Comparison of ENCODE assay signal across 15 cellular contexts in the genomic region with DNA sequence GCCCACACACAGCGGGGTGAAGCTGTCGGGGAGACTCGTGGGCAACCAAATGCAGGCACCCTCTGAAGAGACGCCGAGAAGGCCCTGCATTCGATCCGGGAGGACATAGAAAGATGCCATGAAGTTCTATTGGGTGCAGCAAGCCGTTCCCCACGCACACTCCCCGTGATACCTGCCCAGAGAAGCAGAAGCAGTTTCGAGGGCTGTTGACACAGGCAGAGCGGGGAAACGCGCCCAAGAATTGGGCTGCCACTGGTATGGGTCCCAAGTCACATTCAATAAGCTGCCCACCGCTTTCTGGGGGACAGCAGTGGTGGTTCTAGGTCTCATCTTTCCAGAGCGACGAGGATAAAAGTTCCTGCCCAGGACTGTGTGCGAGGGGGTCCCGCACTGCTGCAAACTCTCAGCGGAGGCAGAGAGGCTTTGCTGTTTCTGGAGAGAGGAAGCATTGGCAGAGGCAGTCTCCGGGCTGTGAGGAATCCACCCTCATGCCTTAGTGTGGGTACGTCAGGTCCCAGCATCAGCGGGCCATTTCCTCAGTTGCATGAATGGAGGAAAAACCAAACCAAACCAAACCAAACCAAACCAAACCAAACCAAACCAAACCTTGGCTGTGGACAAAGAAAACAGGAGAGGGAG. TPM values are rescaled to one million over a fixed set of nuclear protein-coding genes. Genes with fewer than 3 reads are reported as not detected.
A peak's percentile ranks its signal among the peaks of the same experiment; 100 is the strongest.
DNase-seq lines count a peak whose midpoint lies in the region; ATAC-seq, FAIRE-seq and TF ChIP-seq lines count a peak whose summit lies in the region.
"Had no signal": no experiment of that assay in that cellular context is flagged by ENCODE, and none has a peak within 500 bp of the region (broad histone marks: within the 10 kb centered on the region; RNA-seq: fewer than 3 reads in every experiment).

No MANE protein-coding gene starts in this region.

- no peak overlapping the region for H3K56ac ChIP-seq in H1 (replicated peaks; ENCODE audit: insufficient read length, low read depth, low read length)

- H4K91ac ChIP-seq in H1 (replicated peaks; ENCODE audit: insufficient read length, low read length) (no peak overlapping the region), mesenchymal stem cell (ENCODE audit: low read length) (no peak overlapping the region)

- DNase-seq in H7: peak; percentile 28
- DNase-seq in H1 (ENCODE audit: low read depth in 1 of 2, low spot score in 2 of 2): no peak
- DNase-seq in mesenchymal stem cell: no peak
- DNase-seq in retina: peak; percentile 52
- no peak for DNase-seq in NCI-H748 treated with DMSO at 0.1 percent for 48 hours (lab: John Stamatoyannopoulos, UW)
- DNase-seq in activated CD4-positive, alpha-beta T cell treated with anti-CD3 and anti-CD28 coated beads for 4 hours: no peak
- no peak for DNase-seq in NCI-H526 (lab: John Stamatoyannopoulos, UW)
- DNase-seq in upper lobe of left lung: no peak
- DNase-seq: CD8-positive, alpha-beta memory T cell; MV-4-11; NCI-H1436 treated with DMSO at 0.1 percent for 48 hours; NCI-H2081 treated with DMSO at 0.1 percent for 48 hours; NCI-H69; PC-9 had no signal

- H3K27ac ChIP-seq in H1 (ENCODE audit: low read depth, low read length) (no peak overlapping the region), mesenchymal stem cell (ENCODE audit: low read length, poor library complexity, severe bottlenecking) (no peak overlapping the region), upper lobe of left lung (no peak overlapping the region)
- H3K27ac ChIP-seq: PC-9 had no signal

- ATAC-seq in upper lobe of left lung (ENCODE audit: low FRiP score in 2 of 2): no peak
- ATAC-seq: HCT116 had no signal

- H2BK15ac ChIP-seq in H1 (ENCODE audit: low read length) (0 out of 2 replicates have a peak overlapping the region, but pooled peaks have one; percentile 19), mesenchymal stem cell (ENCODE audit: low read depth, poor library complexity, severe bottlenecking) (peak overlapping the region; percentile 8)

- H3K27me3 ChIP-seq in H7 (ENCODE audit: control insufficient read depth, insufficient read depth, low read length) (peaks cover 60% of the 10 kb centered on the region; the same call in 1 of the 2 replicates), H1 (replicated peaks in 1 of 4; ENCODE audit: control insufficient read depth in 3 of 4, extremely low read depth in 1 of 4, insufficient read depth in 3 of 4, low read length in 3 of 4) (peaks cover 56 to 99% (median 87%) of the 10 kb centered on the region in 4 experiments), mesenchymal stem cell (ENCODE audit: control insufficient read depth in 1 of 2, insufficient read depth in 1 of 2, low read length in 2 of 2) (peaks cover 50 to 81% of the 10 kb centered on the region in 2 experiments), upper lobe of left lung (peaks cover 0 to 62% (median 27%) of the 10 kb centered on the region in 4 donors)

- no peak for TF ChIP-seq CTCF in H1 (IDR thresholded peaks at IDR 0.05; ENCODE audit: control extremely low read depth in 1 of 3, insufficient read depth in 1 of 3, low read depth in 1 of 3, low read length in 3 of 3)
- no peak for TF ChIP-seq CTCF in upper lobe of left lung (IDR thresholded peaks at IDR 0.05)

- H2BK5ac ChIP-seq in H1 (ENCODE audit: low read depth, low read length): 0 out of 2 replicates have a peak overlapping the region, but pooled peaks have one; percentile 49
- no peak overlapping the region for H2BK5ac ChIP-seq in mesenchymal stem cell (ENCODE audit: low read depth, low read length, poor library complexity, severe bottlenecking)

- H3K4me3 ChIP-seq in H7 (ENCODE audit: insufficient read depth, low read depth, low read length) (no peak overlapping the region), H1 (ENCODE audit: extremely low read depth in 1 of 4, insufficient read depth in 2 of 4, low read depth in 3 of 4, low read length in 4 of 4) (no peak overlapping the region), mesenchymal stem cell (ENCODE audit: insufficient read depth in 1 of 2, low read depth in 1 of 2, low read length in 2 of 2) (no peak overlapping the region), upper lobe of left lung (no peak overlapping the region)
- H3K4me3 ChIP-seq: PC-9 had no signal

- H2AFZ ChIP-seq in H1 (ENCODE audit: low read length): no peak overlapping the region
- H2AFZ ChIP-seq in mesenchymal stem cell (ENCODE audit: low read depth, low read length): no peak overlapping the region
- H2AFZ ChIP-seq: PC-9 had no signal

- H3K36me3 ChIP-seq in H7 (replicated peaks; ENCODE audit: control insufficient read depth, insufficient read depth, low read length) (no peaks in the 10 kb centered on the region), H1 (ENCODE audit: control insufficient read depth in 2 of 4, insufficient read depth in 4 of 4, low read length in 3 of 4) (no peaks in the 10 kb centered on the region), mesenchymal stem cell (ENCODE audit: control insufficient read depth in 1 of 2, insufficient read depth in 2 of 2, low read depth in 1 of 2, low read length in 2 of 2) (peaks cover 0 to 5% of the 10 kb centered on the region in 2 experiments), upper lobe of left lung (no peaks in the 10 kb centered on the region)

- no peaks in the 10 kb centered on the region for H3K79me2 ChIP-seq in H1 (ENCODE audit: control insufficient read depth in 1 of 2, insufficient read depth in 2 of 2, low read length in 2 of 2)

- CTCF ChIA-PET in H1 (lab: Charles Lee; ENCODE audit: partially characterized antibody): interaction anchor here (0.7 to 2.0 kb wide), 4 partner anchors 16 to 302 kb away, joined by 3 to 6 read pairs (median 4); no protein-coding TSS in a partner anchor

- no peak for FAIRE-seq in H1 (lab: Jason Lieb, UNC)

- H3K4ac ChIP-seq in H1 (replicated peaks; ENCODE audit: insufficient read length, low read depth, low read length): no peak overlapping the region
- no peak overlapping the region for H3K4ac ChIP-seq in mesenchymal stem cell (ENCODE audit: low read depth in 1 of 2, low read length in 2 of 2)

- H3K14ac ChIP-seq in H1 (ENCODE audit: insufficient read length) (no peak overlapping the region), mesenchymal stem cell (ENCODE audit: low read length in 2 of 2) (no peak overlapping the region)

- peaks cover 0 to 20% of the 10 kb centered on the region in 2 experiments for H4K20me1 ChIP-seq in H1 (replicated peaks in 1 of 2; ENCODE audit: control insufficient read depth in 1 of 2, insufficient read depth in 2 of 2, low read length in 2 of 2)

- no peak overlapping the region for H3K23ac ChIP-seq in H1 (ENCODE audit: insufficient read length)
- no peak overlapping the region for H3K23ac ChIP-seq in mesenchymal stem cell (ENCODE audit: low read length in 2 of 2)

- TF ChIP-seq EP300 in H1 (IDR thresholded peaks at IDR 0.05; ENCODE audit: borderline replicate concordance in 1 of 2, low read depth in 2 of 2, low read length in 2 of 2): no peak
- TF ChIP-seq EP300 in upper lobe of left lung (IDR thresholded peaks at IDR 0.05): no peak

- H3K4me1 ChIP-seq in H1 (replicated peaks in 1 of 4; ENCODE audit: control insufficient read depth in 3 of 4, insufficient read depth in 4 of 4, low read length in 3 of 4): peaks cover 3 to 29% (median 9%) of the 10 kb centered on the region in 4 experiments
- peaks cover 27% of the 10 kb centered on the region for H3K4me1 ChIP-seq in mesenchymal stem cell (ENCODE audit: control insufficient read depth, insufficient read depth, low read depth, low read length)
- peaks cover 0 to 20% (median 6%) of the 10 kb centered on the region in 4 donors for H3K4me1 ChIP-seq in upper lobe of left lung

- WGBS in H1 (ENCODE audit: extremely low coverage in 1 of 2, insufficient coverage in 1 of 2, insufficient read length in 1 of 2, insufficient replicate concordance in 2 of 2, low coverage in 1 of 2, low lambda C conversion rate in 2 of 2, missing lambda C conversion rate in 1 of 2), 2 experiments: 21% methylated on average over 23 of the region's 23 CpGs; no CpG with 5 or more reads in 1 of the 2 experiments
- 83% methylated on average over 22 of the region's 23 CpGs for WGBS in mesenchymal stem cell
- WGBS in upper lobe of left lung, 2 donors: 14 to 22% methylated on average over 12 to 23 of the region's 23 CpGs

- H3K9me3 ChIP-seq in H1 (ENCODE audit: insufficient read depth in 2 of 2, low read depth in 1 of 2, low read length in 1 of 2): no peaks in the 10 kb centered on the region
- no peaks in the 10 kb centered on the region for H3K9me3 ChIP-seq in mesenchymal stem cell (ENCODE audit: control insufficient read depth, low read length)
- H3K9me3 ChIP-seq in upper lobe of left lung: no peaks in the 10 kb centered on the region

- H2AK5ac ChIP-seq in H1 (ENCODE audit: low read depth, low read length) (peak overlapping the region; percentile 25), mesenchymal stem cell (ENCODE audit: low read length, severe bottlenecking) (no peak overlapping the region)

- H3K18ac ChIP-seq in H1 (ENCODE audit: extremely low read depth, low read length) (no peak overlapping the region; the same call in 1 of the 2 replicates), mesenchymal stem cell (ENCODE audit: low read depth in 1 of 2, low read length in 2 of 2) (no peak overlapping the region)

- H3K79me1 ChIP-seq in H1 (ENCODE audit: low read depth, low read length) (no peaks in the 10 kb centered on the region), mesenchymal stem cell (replicated peaks; ENCODE audit: low read length, poor library complexity, severe bottlenecking) (no peaks in the 10 kb centered on the region)

- POLR2A ChIA-PET in H1 (lab: Charles Lee; ENCODE audit: partially characterized antibody): interaction anchor here (0.8 to 1.2 kb wide), 2 partner anchors 9 to 21 kb away, joined by 3 read pairs; no protein-coding TSS in a partner anchor

- peak overlapping the region in 1 of 2 experiments; percentile 69; a peak in 1 of 4 replicates for H3K4me2 ChIP-seq in H1 (ENCODE audit: insufficient read depth in 1 of 2, low read depth in 2 of 2, low read length in 2 of 2)
- no peak overlapping the region for H3K4me2 ChIP-seq in mesenchymal stem cell (ENCODE audit: low read length, poor library complexity, severe bottlenecking)
- H3K4me2 ChIP-seq: PC-9 had no signal

- H2BK12ac ChIP-seq in H1 (ENCODE audit: low read depth, low read length) (peak overlapping the region; percentile 85), mesenchymal stem cell (ENCODE audit: low read length in 2 of 2) (no peak overlapping the region)

- H3K23me2 ChIP-seq in H1 (ENCODE audit: low read depth, low read length): peaks cover 12% of the 10 kb centered on the region; the same call in 1 of the 2 replicates

- TF ChIP-seq RAD21 in H1 (IDR thresholded peaks at IDR 0.05 in 1 of 2, conservative IDR thresholded peaks at IDR 0.05 in 1 of 2; ENCODE audit: low read depth in 2 of 2, low read length in 2 of 2): no peak

- no peak overlapping the region for H4K5ac ChIP-seq in H1 (ENCODE audit: insufficient read length, low read depth, low read length)

- H2BK20ac ChIP-seq in H1 (ENCODE audit: low read length): peak overlapping the region; percentile 21; the same call in 1 of the 2 replicates

- no peak overlapping the region for H4K8ac ChIP-seq in H1 (ENCODE audit: extremely low read depth, insufficient read depth, low read length)
- peak overlapping the region; percentile 52 for H4K8ac ChIP-seq in mesenchymal stem cell (ENCODE audit: low read length)

- H2BK120ac ChIP-seq in H1 (replicated peaks; ENCODE audit: low read depth, low read length): no peak overlapping the region
- H2BK120ac ChIP-seq in mesenchymal stem cell (ENCODE audit: low read depth, low read length): no peak overlapping the region

- TF ChIP-seq POLR2A in H1 (IDR thresholded peaks at IDR 0.05; ENCODE audit: control extremely low read depth in 1 of 2, low read depth in 2 of 2, low read length in 2 of 2) (no peak), upper lobe of left lung (IDR thresholded peaks at IDR 0.05) (no peak)

- no peak overlapping the region for H3K9ac ChIP-seq in H1 (replicated peaks in 1 of 4; ENCODE audit: extremely low read depth in 1 of 4, low read depth in 3 of 4, low read length in 3 of 4)
- no peak overlapping the region for H3K9ac ChIP-seq in mesenchymal stem cell (ENCODE audit: low read length)

RNA-seq across cellular contexts. Expression of gene PITX2, which starts 10.1 kb away (rescaled TPM):
- 87.1 and 92.3 TPM in 2 replicates for total RNA-seq in H7 (2014; rRNA removed; shearing (Covaris generic))
- total RNA-seq in H1 (2021; fragmentation: NEBNext Ultra II Directional; extraction: Animal tissue kit (Norgen Biotek cat#: 25700)): 0.44 and 0.67 TPM in 2 replicates
- 0.09 and 0.31 TPM in 2 replicates for polyA plus RNA-seq in H1 (2011; rRNA removed)
- 0.08 TPM for polyA plus RNA-seq in H1 (2011; cell fraction: cytosol; rRNA removed)
- 0.13 TPM for polyA plus RNA-seq in H1 (2011; cell fraction: nucleus; rRNA removed)
- polyA plus RNA-seq in H1 (2012, experiment 1 of 2): 0.14 to 0.50 TPM (median 0.25 TPM) in 4 replicates
- polyA plus RNA-seq in H1 (2012, experiment 2 of 2): 0.26 TPM
- polyA plus RNA-seq in H1 (2013, experiment 1 of 2): 0.85 TPM
- 0.64 TPM for polyA plus RNA-seq in H1 (2013, experiment 2 of 2)
- polyA minus RNA-seq in H1 (2011; rRNA and poly(A)+ RNA removed): not detected in 2 replicates
- polyA minus RNA-seq in H1 (2011; cell fraction: cytosol; rRNA and poly(A)+ RNA removed): not detected
- polyA minus RNA-seq in H1 (2011; cell fraction: nucleus; rRNA and poly(A)+ RNA removed): 0.40 TPM
- 26.4 TPM for polyA plus RNA-seq in mesenchymal stem cell (2013, experiment 1 of 2)
- 25.9 TPM for polyA plus RNA-seq in mesenchymal stem cell (2013, experiment 2 of 2)
- total RNA-seq in upper lobe of left lung: under 1 TPM in 1 of 6 donors, not detected in 5; 0.30 TPM
- total RNA-seq: CD8-positive, alpha-beta memory T cell had no signal
- polyA plus RNA-seq: CD8-positive, alpha-beta memory T cell had no signal

Comparison
In these comparisons a context has a peak if more than half of its experiments do, and no peak if none do; other contexts are left out.
1. DNase-seq: peak in H7 (single experiment) and retina (single experiment); none in H1 (0 of 2), mesenchymal stem cell (single experiment), NCI-H748 treated with DMSO at 0.1 percent for 48 hours (single experiment), activated CD4-positive, alpha-beta T cell treated with anti-CD3 and anti-CD28 coated beads for 4 hours (0 of 2), NCI-H526 (0 of 2) and upper lobe of left lung (0 of 2).
2. RNA of gene PITX2, which starts 10.1 kb away (total RNA-seq): 87.1 to 92.3 TPM in H7; 0.44 to 0.67 TPM in H1 and 0.30 TPM in upper lobe of left lung; every median in the first group is over 10 times any median in the second.